In the genomic region with DNA sequence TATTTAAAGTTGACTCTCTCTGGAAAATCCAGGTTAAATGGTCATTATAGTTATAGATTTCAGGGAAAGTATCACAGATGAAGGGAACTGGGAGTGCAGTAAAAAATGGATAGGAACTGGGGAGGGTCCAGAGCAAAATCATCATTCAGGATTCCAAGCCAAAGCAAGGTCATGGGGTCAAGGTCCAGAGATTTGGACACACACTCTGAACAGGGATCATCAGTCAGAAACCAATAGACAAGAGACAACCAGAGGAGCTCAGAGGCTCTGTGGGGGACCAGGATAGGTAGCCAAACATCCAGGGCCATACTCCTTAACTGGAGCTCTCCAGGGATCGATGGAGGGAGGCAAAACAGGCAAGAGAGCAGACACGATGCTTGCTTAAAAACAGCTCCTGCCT, we compare ENCODE assay signal across 9 cellular contexts. TPM values are rescaled to one million over a fixed set of nuclear protein-coding genes. Genes with fewer than 3 reads are reported as not detected.
A peak's percentile ranks its signal among the peaks of the same experiment; 100 is the strongest.
DNase-seq lines count a peak whose midpoint lies in the region; ATAC-seq and TF ChIP-seq lines count a peak whose summit lies in the region.
"Had no signal": no experiment of that assay in that cellular context is flagged by ENCODE, and none has a peak within 500 bp of the region (broad histone marks: within the 10 kb centered on the region; RNA-seq: fewer than 3 reads in every experiment).

No MANE protein-coding gene starts in this region.

- no peak overlapping the region for H3K4me3 Mint-ChIP-seq in activated T-cell treated with anti-CD3 and anti-CD28 coated beads, Interleukin-2, amount 50 U/mL, for 72 hours
- H3K4me3 Mint-ChIP-seq in activated T-helper 1 cell treated with anti-CD3 and anti-CD28 coated beads, Interleukin-12 subunit alpha, Interleukin-12 subunit beta, Interleukin-2, Interleukin-4 antibody, amounts not matched to agents 30 ng/mL and 10 ng/mL and 1 ng/mL, durations not matched to agents 14 hours and 24 hours and 36 hours, result no peak overlapping the region
- H3K4me3 Mint-ChIP-seq: HFFc6 had no signal

- H3K4me3 ChIP-seq in liver (ENCODE audit: low read depth in 1 of 3, low read length in 3 of 3) (no peak overlapping the region), subcutaneous abdominal adipose tissue (ENCODE audit: low read depth in 1 of 5, low read length in 5 of 5) (no peak overlapping the region)

- H3K27me3 ChIP-seq in liver (ENCODE audit: control insufficient read depth in 4 of 4, insufficient read depth in 4 of 4, low read length in 3 of 4), result no peaks in the 10 kb centered on the region
- no peaks in the 10 kb centered on the region for H3K27me3 ChIP-seq in subcutaneous abdominal adipose tissue (ENCODE audit: control insufficient read depth in 5 of 5, insufficient read depth in 4 of 5, low read length in 5 of 5)

- no peak for TF ChIP-seq RAD21 in liver (IDR thresholded peaks at IDR 0.05)

- 67% methylated on average over 2 of the region's 2 CpGs for WGBS in liver

- H3K27me3 Mint-ChIP-seq in activated T-cell treated with anti-CD3 and anti-CD28 coated beads, Interleukin-2, amount 50 U/mL, for 72 hours (ENCODE audit: low read depth), result no peaks in the 10 kb centered on the region
- no peaks in the 10 kb centered on the region for H3K27me3 Mint-ChIP-seq in activated T-helper 1 cell treated with anti-CD3 and anti-CD28 coated beads, Interleukin-12 subunit alpha, Interleukin-12 subunit beta, Interleukin-2, Interleukin-4 antibody, amounts not matched to agents 30 ng/mL and 10 ng/mL and 1 ng/mL, durations not matched to agents 14 hours and 24 hours and 36 hours (ENCODE audit: insufficient read depth)

- peak overlapping the region; percentile 72 for H3K27ac Mint-ChIP-seq in activated T-cell treated with anti-CD3 and anti-CD28 coated beads, Interleukin-2, amount 50 U/mL, for 72 hours
- peak overlapping the region; percentile 29 for H3K27ac Mint-ChIP-seq in activated T-helper 1 cell treated with anti-CD3 and anti-CD28 coated beads, Interleukin-12 subunit alpha, Interleukin-12 subunit beta, Interleukin-2, Interleukin-4 antibody, amounts not matched to agents 30 ng/mL and 10 ng/mL and 1 ng/mL, durations not matched to agents 14 hours and 24 hours and 36 hours
- H3K27ac Mint-ChIP-seq: HFFc6 had no signal

- no peaks in the 10 kb centered on the region for H3K9me3 ChIP-seq in liver (ENCODE audit: control insufficient read depth in 4 of 4, low read length in 3 of 4)
- H3K9me3 ChIP-seq in subcutaneous abdominal adipose tissue (ENCODE audit: control insufficient read depth in 5 of 5, low read length in 5 of 5), result no peaks in the 10 kb centered on the region

- H3K36me3 ChIP-seq in liver (ENCODE audit: control insufficient read depth in 4 of 4, insufficient read depth in 3 of 4, low read depth in 1 of 4, low read length in 3 of 4), result no peaks in the 10 kb centered on the region
- H3K36me3 ChIP-seq in subcutaneous abdominal adipose tissue (ENCODE audit: control insufficient read depth in 5 of 5, insufficient read depth in 5 of 5, low read length in 5 of 5), result no peaks in the 10 kb centered on the region

- intact Hi-C loops in activated T-helper 1 cell treated with anti-CD3 and anti-CD28 coated beads, Interleukin-12 subunit alpha, Interleukin-12 subunit beta, Interleukin-2, Interleukin-4 antibody, amounts not matched to agents 30 ng/mL and 10 ng/mL and 1 ng/mL, durations not matched to agents 14 hours and 24 hours and 36 hours (cut with micrococcal nuclease), result no loop called here

- H3K4me1 ChIP-seq in liver (ENCODE audit: control insufficient read depth in 4 of 4, insufficient read depth in 4 of 4, low read length in 3 of 4) (peaks cover 3 to 27% (median 8%) of the 10 kb centered on the region in 4 donors), subcutaneous abdominal adipose tissue (ENCODE audit: control insufficient read depth in 5 of 5, insufficient read depth in 5 of 5, low read length in 5 of 5) (peaks cover 0 to 32% (median 11%) of the 10 kb centered on the region in 5 donors)

- no peak for DNase-seq in activated T-cell treated with anti-CD3 and anti-CD28 coated beads, Interleukin-2, amount 50 U/mL, for 72 hours
- DNase-seq in activated T-cell treated with anti-CD3 and anti-CD28 coated beads, Interleukin-2, amount 50 U/mL, for 1 hour, result no peak
- no peak for DNase-seq in activated T-helper 1 cell treated with anti-CD3 and anti-CD28 coated beads, Interleukin-12 subunit alpha, Interleukin-12 subunit beta, Interleukin-2, Interleukin-4 antibody, amounts not matched to agents 30 ng/mL and 10 ng/mL and 1 ng/mL, durations not matched to agents 14 hours and 24 hours and 36 hours (ENCODE audit: low spot score)
- DNase-seq in cerebellum (ENCODE audit: low spot score), result no peak
- DNase-seq in kidney glomerular epithelial cell (lab: John Stamatoyannopoulos, UW), result no peak
- DNase-seq: HCEC 1CT, HFFc6 had no signal

- no peak overlapping the region for H3K27ac ChIP-seq in liver (ENCODE audit: low read depth in 1 of 2, low read length in 2 of 2)
- peak overlapping the region; percentile 39 for H3K27ac ChIP-seq in subcutaneous abdominal adipose tissue (ENCODE audit: low read depth, low read length)

- no peak for TF ChIP-seq CTCF in liver (IDR thresholded peaks at IDR 0.05; ENCODE audit: low read depth, low read length, missing input control)

- H3K4me1 Mint-ChIP-seq in activated T-cell treated with anti-CD3 and anti-CD28 coated beads, Interleukin-2, amount 50 U/mL, for 72 hours (ENCODE audit: low read depth), result peaks cover 41% of the 10 kb centered on the region
- H3K4me1 Mint-ChIP-seq in activated T-helper 1 cell treated with anti-CD3 and anti-CD28 coated beads, Interleukin-12 subunit alpha, Interleukin-12 subunit beta, Interleukin-2, Interleukin-4 antibody, amounts not matched to agents 30 ng/mL and 10 ng/mL and 1 ng/mL, durations not matched to agents 14 hours and 24 hours and 36 hours (ENCODE audit: low read depth), result peaks cover 56% of the 10 kb centered on the region

- H3K9me3 Mint-ChIP-seq in activated T-cell treated with anti-CD3 and anti-CD28 coated beads, Interleukin-2, amount 50 U/mL, for 72 hours, result peaks cover 3% of the 10 kb centered on the region in 2 donors
- H3K9me3 Mint-ChIP-seq in activated T-helper 1 cell treated with anti-CD3 and anti-CD28 coated beads, Interleukin-12 subunit alpha, Interleukin-12 subunit beta, Interleukin-2, Interleukin-4 antibody, amounts not matched to agents 30 ng/mL and 10 ng/mL and 1 ng/mL, durations not matched to agents 14 hours and 24 hours and 36 hours, result peaks cover 3% of the 10 kb centered on the region
- H3K9me3 Mint-ChIP-seq: HFFc6 had no signal

- ATAC-seq in activated T-cell treated with anti-CD3 and anti-CD28 coated beads, Interleukin-2, amount 50 U/mL, for 72 hours (replicated peaks in 1 of 2), result no peak

- H3K36me3 Mint-ChIP-seq in activated T-cell treated with anti-CD3 and anti-CD28 coated beads, Interleukin-2, amount 50 U/mL, for 72 hours (ENCODE audit: insufficient read depth in 2 of 2), result peaks cover 6 to 12% of the 10 kb centered on the region in 2 donors
- peaks cover 40% of the 10 kb centered on the region for H3K36me3 Mint-ChIP-seq in activated T-helper 1 cell treated with anti-CD3 and anti-CD28 coated beads, Interleukin-12 subunit alpha, Interleukin-12 subunit beta, Interleukin-2, Interleukin-4 antibody, amounts not matched to agents 30 ng/mL and 10 ng/mL and 1 ng/mL, durations not matched to agents 14 hours and 24 hours and 36 hours (ENCODE audit: low read depth)

- H3K9ac ChIP-seq in liver (ENCODE audit: low read depth in 1 of 2, low read length in 2 of 2) (no peak overlapping the region), subcutaneous abdominal adipose tissue (ENCODE audit: low read length in 5 of 5) (no peak overlapping the region)

TF ChIP-seq in liver, 16 proteins besides CTCF, POLR2A, EP300 and RAD21 (continues in another document):
- peak; percentile 41 for TF ChIP-seq SP1 (IDR thresholded peaks at IDR 0.05)
- TF ChIP-seq HNF4A (conservative IDR thresholded peaks at IDR 0.05), result peak; percentile 65 to 84
- TF ChIP-seq, protein P1, sequence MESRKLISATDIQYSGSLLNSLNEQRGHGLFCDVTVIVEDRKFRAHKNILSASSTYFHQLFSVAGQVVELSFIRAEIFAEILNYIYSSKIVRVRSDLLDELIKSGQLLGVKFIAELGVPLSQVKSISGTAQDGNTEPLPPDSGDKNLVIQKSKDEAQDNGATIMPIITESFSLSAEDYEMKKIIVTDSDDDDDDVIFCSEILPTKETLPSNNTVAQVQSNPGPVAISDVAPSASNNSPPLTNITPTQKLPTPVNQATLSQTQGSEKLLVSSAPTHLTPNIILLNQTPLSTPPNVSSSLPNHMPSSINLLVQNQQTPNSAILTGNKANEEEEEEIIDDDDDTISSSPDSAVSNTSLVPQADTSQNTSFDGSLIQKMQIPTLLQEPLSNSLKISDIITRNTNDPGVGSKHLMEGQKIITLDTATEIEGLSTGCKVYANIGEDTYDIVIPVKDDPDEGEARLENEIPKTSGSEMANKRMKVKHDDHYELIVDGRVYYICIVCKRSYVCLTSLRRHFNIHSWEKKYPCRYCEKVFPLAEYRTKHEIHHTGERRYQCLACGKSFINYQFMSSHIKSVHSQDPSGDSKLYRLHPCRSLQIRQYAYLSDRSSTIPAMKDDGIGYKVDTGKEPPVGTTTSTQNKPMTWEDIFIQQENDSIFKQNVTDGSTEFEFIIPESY (IDR thresholded peaks at IDR 0.05), result no peak
- TF ChIP-seq TAF1 (conservative IDR thresholded peaks at IDR 0.05), result no peak
- TF ChIP-seq HNF4G (IDR thresholded peaks at IDR 0.05), result peak; percentile 50
- peak; percentile 49 to 57 for TF ChIP-seq RXRA (IDR thresholded peaks at IDR 0.05)
- TF ChIP-seq, protein P2, sequence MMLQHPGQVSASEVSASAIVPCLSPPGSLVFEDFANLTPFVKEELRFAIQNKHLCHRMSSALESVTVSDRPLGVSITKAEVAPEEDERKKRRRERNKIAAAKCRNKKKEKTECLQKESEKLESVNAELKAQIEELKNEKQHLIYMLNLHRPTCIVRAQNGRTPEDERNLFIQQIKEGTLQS (IDR thresholded peaks at IDR 0.05), result no peak
- TF ChIP-seq JUND (IDR thresholded peaks at IDR 0.05), result no peak

RNA-seq across cellular contexts. Expression of a gene that starts 27.3 kb away (rescaled TPM):
- total RNA-seq in activated T-cell treated with anti-CD3 and anti-CD28 coated beads, Interleukin-2, amount 50 U/mL, for 72 hours, result 100 to 1,000 TPM; 248 to 268 TPM
- total RNA-seq in activated T-helper 1 cell treated with anti-CD3 and anti-CD28 coated beads, Interleukin-12 subunit alpha, Interleukin-12 subunit beta, Interleukin-2, Interleukin-4 antibody, amounts not matched to agents 30 ng/mL and 10 ng/mL and 1 ng/mL, durations not matched to agents 14 hours and 24 hours and 36 hours, result 313 and 340 TPM in 2 replicates
- total RNA-seq in liver, result 10 to 100 TPM; 76.5 to 84.5 TPM
- 100 to 1,000 TPM in 1 of 2 donors, 10 to 100 TPM in 1; 84.9 to 191 TPM for polyA plus RNA-seq in liver
- total RNA-seq in cerebellum, result 100 TPM

RNA-seq across cellular contexts. Expression of a gene that starts 47.8 kb away (rescaled TPM):
- total RNA-seq in activated T-cell treated with anti-CD3 and anti-CD28 coated beads, Interleukin-2, amount 50 U/mL, for 72 hours, result 100 to 1,000 TPM; 136 to 144 TPM
- total RNA-seq in activated T-helper 1 cell treated with anti-CD3 and anti-CD28 coated beads, Interleukin-12 subunit alpha, Interleukin-12 subunit beta, Interleukin-2, Interleukin-4 antibody, amounts not matched to agents 30 ng/mL and 10 ng/mL and 1 ng/mL, durations not matched to agents 14 hours and 24 hours and 36 hours, result 94.8 and 101 TPM in 2 replicates
- total RNA-seq in liver (100 to 1,000 TPM in 1 of 2 donors, 10 to 100 TPM in 1; 99.3 to 140 TPM), cerebellum (116 TPM)
- polyA plus RNA-seq in liver, result 10 to 100 TPM; 32.1 to 49.8 TPM
